In the genomic region with DNA sequence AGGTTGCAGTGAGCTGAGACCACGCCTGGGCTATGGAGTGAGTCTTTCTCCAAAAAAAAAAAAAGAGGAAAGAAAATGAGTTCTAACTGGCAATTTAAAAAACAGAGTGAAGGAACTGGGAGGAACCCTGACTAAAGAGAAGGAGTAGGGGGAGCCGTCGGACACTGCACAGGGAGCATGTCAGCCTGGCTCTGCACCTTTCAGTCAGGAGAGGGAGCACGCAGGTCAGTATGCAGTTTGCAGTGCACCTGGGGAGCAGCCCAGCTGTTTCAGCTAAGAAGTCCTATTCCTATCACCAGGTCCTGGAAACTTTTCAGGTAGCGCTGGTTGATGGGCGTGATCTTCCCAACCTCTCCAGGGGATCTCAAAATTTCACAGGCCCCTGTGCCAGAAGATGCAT, we compare ENCODE assay signal across 27 cellular contexts. TPM values are rescaled to one million over a fixed set of nuclear protein-coding genes. Genes with fewer than 3 reads are reported as not detected.
DNase-seq lines count a peak whose midpoint lies in the region; ATAC-seq and TF ChIP-seq lines count a peak whose summit lies in the region.
"Had no signal": no experiment of that assay in that cellular context is flagged by ENCODE, and none has a peak within 500 bp of the region (broad histone marks: within the 10 kb centered on the region; RNA-seq: fewer than 3 reads in every experiment).

No MANE protein-coding gene starts in this region.

- no peaks in the 10 kb centered on the region for H3F3A ChIP-seq in GM23338 (replicated peaks; ENCODE audit: low read depth)

- no peak for TF ChIP-seq POLR2A in esophagus squamous epithelium (IDR thresholded peaks at IDR 0.05)

- H3K9me2 ChIP-seq in GM23338 (ENCODE audit: insufficient read depth) (no peaks in the 10 kb centered on the region), OCI-LY7 (ENCODE audit: insufficient read depth, low read length) (no peaks in the 10 kb centered on the region)

- in situ Hi-C loops in KBM-7 (cut with MboI; ENCODE audit: low pct_unique_long_range_greater_than_20kb, low sequenced_read_pairs), result no loop called here

- H3K9me3 Mint-ChIP-seq in GM23338, result no peaks in the 10 kb centered on the region
- H3K9me3 Mint-ChIP-seq: activated B cell treated with CpG ODN at 0.5 μM for 24 hours; activated CD8-positive, alpha-beta T cell treated with anti-CD3 and anti-CD28 coated beads for 36 hours; activated naive CD4-positive, alpha-beta T cell treated with anti-CD3 and anti-CD28 coated beads for 36 hours; CD4-positive, CD25-positive, alpha-beta regulatory T cell; effector memory CD8-positive, alpha-beta T cell; stimulated activated memory B cell treated with anti-CD40 and anti-IgM and Interleukin-4, amounts not matched to agents 10 μg/mL and 1 μg/mL and 100 μg/mL, for 72 hours had no signal

- H3K27ac ChIP-seq in BLaER1, result 0 out of 2 replicates have a peak overlapping the region, but pooled peaks have one; percentile 47
- no peak overlapping the region for H3K27ac ChIP-seq in GM23338 (ENCODE audit: low read depth)
- no peak overlapping the region for H3K27ac ChIP-seq in OCI-LY7 (ENCODE audit: low read depth, low read length, poor library complexity, severe bottlenecking)
- H3K27ac ChIP-seq in esophagus squamous epithelium, result no peak overlapping the region
- H3K27ac ChIP-seq: ovary, sigmoid colon had no signal

- H3K27ac Mint-ChIP-seq in GM23338, result 0 out of 2 replicates have a peak overlapping the region, but pooled peaks have one; percentile 24
- H3K27ac Mint-ChIP-seq: activated B cell treated with CpG ODN at 0.5 μM for 24 hours; activated CD8-positive, alpha-beta T cell treated with anti-CD3 and anti-CD28 coated beads for 36 hours; activated naive CD4-positive, alpha-beta T cell treated with anti-CD3 and anti-CD28 coated beads for 36 hours; CD4-positive, CD25-positive, alpha-beta regulatory T cell; effector memory CD8-positive, alpha-beta T cell; stimulated activated memory B cell treated with anti-CD40 and anti-IgM and Interleukin-4, amounts not matched to agents 10 μg/mL and 1 μg/mL and 100 μg/mL, for 72 hours had no signal

- POLR2A ChIA-PET in OCI-LY7 (lab: Charles Lee), result no interaction called here

- H3K4me2 ChIP-seq in BLaER1 (peak overlapping the region; percentile 75), GM23338 (no peak overlapping the region), OCI-LY7 (ENCODE audit: low read length) (no peak overlapping the region)

- H3K36me3 ChIP-seq in BLaER1 (no peaks in the 10 kb centered on the region), GM23338 (ENCODE audit: insufficient read depth) (no peaks in the 10 kb centered on the region), OCI-LY7 (ENCODE audit: insufficient read depth, low read length) (no peaks in the 10 kb centered on the region), esophagus squamous epithelium (no peaks in the 10 kb centered on the region)
- H3K36me3 ChIP-seq: ovary, sigmoid colon had no signal

- peaks cover 13% of the 10 kb centered on the region for H3K27me3 Mint-ChIP-seq in GM23338 (ENCODE audit: insufficient read depth, low read depth, poor library complexity)
- H3K27me3 Mint-ChIP-seq: activated B cell treated with CpG ODN at 0.5 μM for 24 hours; activated CD8-positive, alpha-beta T cell treated with anti-CD3 and anti-CD28 coated beads for 36 hours; stimulated activated memory B cell treated with anti-CD40 and anti-IgM and Interleukin-4, amounts not matched to agents 10 μg/mL and 1 μg/mL and 100 μg/mL, for 72 hours had no signal

- H3K27me3 ChIP-seq in BLaER1, result no peaks in the 10 kb centered on the region
- H3K27me3 ChIP-seq in GM23338 (ENCODE audit: insufficient read depth), result no peaks in the 10 kb centered on the region
- peaks cover 0 to 10% (median 0%) of the 10 kb centered on the region in 4 donors for H3K27me3 ChIP-seq in esophagus squamous epithelium
- H3K27me3 ChIP-seq: ovary, sigmoid colon had no signal

- no peak overlapping the region for H2AFZ ChIP-seq in GM23338
- H2AFZ ChIP-seq in OCI-LY7 (ENCODE audit: low read length), result no peak overlapping the region

- H3K4me1 Mint-ChIP-seq in GM23338, result peaks cover 28% of the 10 kb centered on the region
- H3K4me1 Mint-ChIP-seq: stimulated activated memory B cell treated with anti-CD40 and anti-IgM and Interleukin-4, amounts not matched to agents 10 μg/mL and 1 μg/mL and 100 μg/mL, for 72 hours had no signal

- intact Hi-C loops in OCI-LY7 (cut with micrococcal nuclease; ENCODE audit: unreplicated experiment) (no loop called here), esophagus squamous epithelium (cut with DNase I) (no loop called here)

- no TSS peak for BruUV-seq in OCI-LY7 (replicated peaks; lab: Mats Ljungman, UMichigan)

- CTCF ChIA-PET in OCI-LY7 (lab: Charles Lee; ENCODE audit: unreplicated experiment), result no interaction called here

- H3K4me3 ChIP-seq in BLaER1 (no peak overlapping the region), GM23338 (no peak overlapping the region), OCI-LY7 (ENCODE audit: low read depth, low read length, poor library complexity, severe bottlenecking) (no peak overlapping the region), esophagus squamous epithelium (no peak overlapping the region)
- H3K4me3 ChIP-seq: ovary, sigmoid colon had no signal

- no peak overlapping the region for H3K9ac ChIP-seq in BLaER1

- H4K20me1 ChIP-seq in BLaER1 (no peaks in the 10 kb centered on the region), GM23338 (replicated peaks; ENCODE audit: insufficient read depth) (no peaks in the 10 kb centered on the region), OCI-LY7 (ENCODE audit: insufficient read depth, low read length) (no peaks in the 10 kb centered on the region)

- H3K9me3 ChIP-seq in BLaER1, result no peaks in the 10 kb centered on the region
- no peaks in the 10 kb centered on the region for H3K9me3 ChIP-seq in OCI-LY7 (ENCODE audit: low read length)
- no peaks in the 10 kb centered on the region for H3K9me3 ChIP-seq in esophagus squamous epithelium
- H3K9me3 ChIP-seq: ovary, sigmoid colon had no signal

- H3K4me1 ChIP-seq in BLaER1 (peaks cover 98% of the 10 kb centered on the region), GM23338 (ENCODE audit: insufficient read depth) (peaks cover 2% of the 10 kb centered on the region), OCI-LY7 (ENCODE audit: insufficient read depth, low read length, poor library complexity, severe bottlenecking) (peaks cover 26% of the 10 kb centered on the region), esophagus squamous epithelium (peaks cover 6 to 18% (median 8%) of the 10 kb centered on the region in 3 donors)
- H3K4me1 ChIP-seq: sigmoid colon had no signal

- TF ChIP-seq CTCF in GM23338 (conservative IDR thresholded peaks at IDR 0.05; ENCODE audit: low read depth in 2 of 2), result peak in 1 of 2 experiments; percentile 52; a peak in 3 of 4 replicates
- TF ChIP-seq CTCF in OCI-LY7 (conservative IDR thresholded peaks at IDR 0.05; ENCODE audit: low read length), result peak; percentile 49
- TF ChIP-seq CTCF in esophagus squamous epithelium (IDR thresholded peaks at IDR 0.05), result no peak

- ATAC-seq in GM23338, result peak; percentile 78
- ATAC-seq: activated CD8-positive, alpha-beta T cell treated with anti-CD3 and anti-CD28 coated beads for 36 hours; effector memory CD8-positive, alpha-beta T cell; stimulated activated memory B cell treated with anti-CD40 and anti-IgM and Interleukin-4, amounts not matched to agents 10 μg/mL and 1 μg/mL and 100 μg/mL, for 72 hours had no signal

- H3K36me3 Mint-ChIP-seq in GM23338 (ENCODE audit: low read depth), result no peaks in the 10 kb centered on the region
- H3K36me3 Mint-ChIP-seq: CD4-positive, CD25-positive, alpha-beta regulatory T cell; stimulated activated memory B cell treated with anti-CD40 and anti-IgM and Interleukin-4, amounts not matched to agents 10 μg/mL and 1 μg/mL and 100 μg/mL, for 72 hours had no signal

- H3K79me2 ChIP-seq in GM23338 (replicated peaks; ENCODE audit: insufficient read depth) (no peaks in the 10 kb centered on the region), OCI-LY7 (ENCODE audit: insufficient read depth, low read depth, low read length) (no peaks in the 10 kb centered on the region)

- WGBS in esophagus squamous epithelium, 2 donors, result 65% methylated on average over 6 of the region's 6 CpGs; no CpG with 5 or more reads in 1 of the 2 donors

- H3K4me3 Mint-ChIP-seq in GM23338, result no peak overlapping the region
- H3K4me3 Mint-ChIP-seq: activated B cell treated with CpG ODN at 0.5 μM for 24 hours; activated CD8-positive, alpha-beta T cell treated with anti-CD3 and anti-CD28 coated beads for 36 hours; activated naive CD4-positive, alpha-beta T cell treated with anti-CD3 and anti-CD28 coated beads for 36 hours; effector memory CD8-positive, alpha-beta T cell; stimulated activated memory B cell treated with anti-CD40 and anti-IgM and Interleukin-4, amounts not matched to agents 10 μg/mL and 1 μg/mL and 100 μg/mL, for 72 hours had no signal

- peak; percentile 58 for DNase-seq in GM23338 (ENCODE audit: low spot score)
- peak; percentile 14 for DNase-seq in OCI-LY7 (ENCODE audit: low spot score)
- peak; percentile 65 for DNase-seq in iPS-NIHi7 (ENCODE audit: extremely low spot score)
- DNase-seq in cerebellar cortex (ENCODE audit: low spot score), result no peak
- no peak for DNase-seq in T-helper 1 cell
- no peak for DNase-seq in esophagus squamous epithelium (lab: John Stamatoyannopoulos, UW)
- DNase-seq in KBM-7, result no peak
- DNase-seq: activated B cell treated with CpG ODN at 0.5 μM for 24 hours; activated CD8-positive, alpha-beta T cell treated with anti-CD3 and anti-CD28 coated beads for 36 hours; activated naive CD4-positive, alpha-beta T cell treated with anti-CD3 and anti-CD28 coated beads for 36 hours; activated T-cell treated with anti-CD3 and anti-CD28 coated beads, Interleukin-2, amount 50 U/mL, for 1 hour; CD4-positive, CD25-positive, alpha-beta regulatory T cell; DND-41; effector memory CD8-positive, alpha-beta T cell; mammary epithelial cell; NCI-H1436 treated with DMSO at 0.1 percent for 48 hours; NCI-H446; ovary; SIG-M5; sigmoid colon had no signal

RNA-seq across cellular contexts. Expression of gene ZXDC, which starts 14.9 kb away (rescaled TPM):
- 43.5 and 45.1 TPM in 2 replicates for total RNA-seq in GM23338 (2014; rRNA removed; shearing (Covaris generic))
- polyA plus RNA-seq in GM23338 (2016; fragmentation: Nextera tagmentation; extraction: Ambion mirVana), result 5.7 and 6.5 TPM in 2 replicates
- 26.6 and 34.9 TPM in 2 replicates for total RNA-seq in OCI-LY7 (2014; rRNA removed; shearing (Covaris generic))
- total RNA-seq in OCI-LY7 (2022), result 32.2 and 38.6 TPM in 2 replicates
- 10 to 100 TPM; 16.0 to 34.5 (median 27.3) TPM for total RNA-seq in esophagus squamous epithelium

RNA-seq across cellular contexts. Expression of gene UROC1, which starts 27.0 kb away (rescaled TPM):
- not detected in 2 replicates for total RNA-seq in GM23338 (2014; rRNA removed; shearing (Covaris generic))
- not detected in 2 replicates for polyA plus RNA-seq in GM23338 (2016; fragmentation: Nextera tagmentation; extraction: Ambion mirVana)
- total RNA-seq in OCI-LY7 (2014; rRNA removed; shearing (Covaris generic)), result 0.09 TPM in 1 of 2 replicates, not detected in the other
- not detected in 2 replicates for total RNA-seq in OCI-LY7 (2022)
- not detected for total RNA-seq in esophagus squamous epithelium
- total RNA-seq: activated B cell treated with CpG ODN at 0.5 μM for 24 hours; activated CD8-positive, alpha-beta T cell treated with anti-CD3 and anti-CD28 coated beads for 36 hours; activated naive CD4-positive, alpha-beta T cell treated with anti-CD3 and anti-CD28 coated beads for 36 hours; CD4-positive, CD25-positive, alpha-beta regulatory T cell; fibroblast of lung; mammary epithelial cell; sigmoid colon; T-helper 1 cell treated with Interleukin-12 subunit alpha and Interleukin-12 subunit beta and Interleukin-4 antibody, amounts not matched to agents 30 ng/mL and 1 ng/mL, for 36 hours had no signal
- polyA plus RNA-seq: AG04450; CD4-positive, CD25-positive, alpha-beta regulatory T cell; fibroblast of lung; mammary epithelial cell had no signal

RNA-seq across cellular contexts. Expression of gene CHST13, which starts 33.3 kb away (rescaled TPM):
- total RNA-seq in GM23338 (2014; rRNA removed; shearing (Covaris generic)), result 8.4 TPM in 2 replicates
- polyA plus RNA-seq in GM23338 (2016; fragmentation: Nextera tagmentation; extraction: Ambion mirVana), result 3.7 and 4.0 TPM in 2 replicates
- not detected in 2 replicates for total RNA-seq in OCI-LY7 (2014; rRNA removed; shearing (Covaris generic))
- total RNA-seq in OCI-LY7 (2022) (not detected in 2 replicates), esophagus squamous epithelium (under 1 TPM in 2 of 4 donors, not detected in 2; 0.23 to 0.95 TPM)
- total RNA-seq: activated B cell treated with CpG ODN at 0.5 μM for 24 hours; activated CD8-positive, alpha-beta T cell treated with anti-CD3 and anti-CD28 coated beads for 36 hours; activated naive CD4-positive, alpha-beta T cell treated with anti-CD3 and anti-CD28 coated beads for 36 hours; CD4-positive, CD25-positive, alpha-beta regulatory T cell; cerebellum; HT1080; mammary epithelial cell; T-helper 1 cell treated with Interleukin-12 subunit alpha and Interleukin-12 subunit beta and Interleukin-4 antibody, amounts not matched to agents 30 ng/mL and 1 ng/mL, for 36 hours had no signal
- polyA plus RNA-seq: AG04450; CD4-positive, CD25-positive, alpha-beta regulatory T cell; fibroblast of lung; mammary epithelial cell had no signal

Comparison
In these comparisons a context has a peak if more than half of its experiments do, and no peak if none do; other contexts are left out.
1. DNase-seq: peak in GM23338 (single experiment), OCI-LY7 (single experiment) and iPS-NIHi7 (single experiment); none in cerebellar cortex (single experiment), T-helper 1 cell (0 of 5), esophagus squamous epithelium (single experiment) and KBM-7 (single experiment).